In the genomic region with DNA sequence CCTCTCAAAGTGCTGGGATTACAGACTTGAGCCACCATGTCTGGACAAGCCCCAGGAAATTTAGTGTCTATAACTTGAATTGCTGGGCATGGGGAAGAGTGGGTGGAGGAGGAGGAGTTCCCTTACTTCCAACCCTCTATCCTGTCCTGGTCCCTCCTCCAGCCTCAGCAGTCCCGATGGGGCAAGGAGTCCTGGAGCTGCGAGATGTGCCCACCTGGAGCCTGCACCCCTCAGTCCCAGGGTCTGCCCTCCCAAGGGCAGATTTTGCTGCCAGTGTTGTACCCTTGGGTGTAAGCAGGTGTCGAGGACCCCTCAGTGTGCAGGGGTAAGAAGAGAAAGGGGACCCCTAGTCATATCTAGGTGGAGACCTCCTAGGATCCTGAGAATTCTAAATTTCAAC, we compare ENCODE assay signal across 17 cellular contexts. TPM values are rescaled to one million over a fixed set of nuclear protein-coding genes. Genes with fewer than 3 reads are reported as not detected.
A peak's percentile ranks its signal among the peaks of the same experiment; 100 is the strongest.
DNase-seq lines count a peak whose midpoint lies in the region; ATAC-seq, FAIRE-seq and TF ChIP-seq lines count a peak whose summit lies in the region.
"Had no signal": no experiment of that assay in that cellular context is flagged by ENCODE, and none has a peak within 500 bp of the region (broad histone marks: within the 10 kb centered on the region; RNA-seq: fewer than 3 reads in every experiment).

No MANE protein-coding gene starts in this region.

- H3K79me2 ChIP-seq in GM12878 (ENCODE audit: control insufficient read depth, insufficient read depth, low read length) = peaks cover 26% of the 10 kb centered on the region

- H3K27me3 Mint-ChIP-seq in natural killer cell (ENCODE audit: low read depth in 2 of 2) (no peaks in the 10 kb centered on the region), nephron progenitor cell (ENCODE audit: low read depth, poor library complexity) (peaks cover 6% of the 10 kb centered on the region)
- no peaks in the 10 kb centered on the region for H3K27me3 Mint-ChIP-seq in natural killer cell treated with Interleukin-12 subunit alpha and Interleukin-12 subunit beta and Interleukin-15 and Interleukin-18, amount 100 ng/mL, for 72 hours

- BruUV-seq in GM12878 (replicated peaks; lab: Mats Ljungman, UMichigan) = no TSS peak

- H3K27ac Mint-ChIP-seq in natural killer cell (peak overlapping the region in 1 of 2 donors; percentile 86), nephron progenitor cell (peak overlapping the region; percentile 99)
- H3K27ac Mint-ChIP-seq in natural killer cell treated with Interleukin-12 subunit alpha and Interleukin-12 subunit beta and Interleukin-15 and Interleukin-18, amount 100 ng/mL, for 72 hours = peak overlapping the region in 1 of 2 donors; percentile 94

- RAD21 ChIA-PET in GM12878 (lab: Charles Lee; ENCODE audit: unreplicated experiment) = interaction anchor here (1.1 to 1.2 kb wide), 2 partner anchors 28 to 226 kb away, joined by 3 read pairs; partner anchors contain the start of genes ELMOD3 and RETSAT

- no peak for TF ChIP-seq POLR2A in GM12878 (IDR thresholded peaks at IDR 0.05; ENCODE audit: low read depth, low read length)
- TF ChIP-seq POLR2A in vagina (IDR thresholded peaks at IDR 0.05) = no peak

- H3K4me3 ChIP-seq in GM12878 (peak overlapping the region; percentile 77; the same call in 1 of the 2 replicates), vagina (no peak overlapping the region)
- H3K4me3 ChIP-seq: MG63, SJCRH30, tibial artery had no signal

- no peak for FAIRE-seq in GM12878 (lab: Jason Lieb, UNC)
- FAIRE-seq: TTC549 had no signal

- H3K36me3 ChIP-seq in GM12878 (ENCODE audit: control insufficient read depth in 2 of 2, insufficient read depth in 2 of 2, low read length in 1 of 2) = peaks cover 0 to 6% of the 10 kb centered on the region in 2 experiments; a peak in 2 of 4 replicates
- H3K36me3 ChIP-seq in vagina = no peaks in the 10 kb centered on the region
- H3K36me3 ChIP-seq: MG63, SJCRH30 had no signal

- no peak for TF ChIP-seq RAD21 in GM12878 (IDR thresholded peaks at IDR 0.05; ENCODE audit: insufficient read depth, low read depth, low read length)

- H3K27me3 ChIP-seq in GM12878 (replicated peaks in 1 of 2; ENCODE audit: control insufficient read depth in 2 of 2, insufficient read depth in 2 of 2, low read length in 1 of 2) = no peaks in the 10 kb centered on the region
- H3K27me3 ChIP-seq in vagina = no peaks in the 10 kb centered on the region
- H3K27me3 ChIP-seq: MG63, SJCRH30, tibial artery had no signal

- H3K36me3 Mint-ChIP-seq in natural killer cell (no peaks in the 10 kb centered on the region), nephron progenitor cell (ENCODE audit: low read depth) (peaks cover 6% of the 10 kb centered on the region)
- H3K36me3 Mint-ChIP-seq in natural killer cell treated with Interleukin-12 subunit alpha and Interleukin-12 subunit beta and Interleukin-15 and Interleukin-18, amount 100 ng/mL, for 72 hours = peaks cover 13% of the 10 kb centered on the region

- peak overlapping the region; percentile 61 for H3K4me3 Mint-ChIP-seq in natural killer cell
- H3K4me3 Mint-ChIP-seq in natural killer cell treated with Interleukin-12 subunit alpha and Interleukin-12 subunit beta and Interleukin-15 and Interleukin-18, amount 100 ng/mL, for 72 hours = no peak overlapping the region
- no peak overlapping the region for H3K4me3 Mint-ChIP-seq in nephron progenitor cell

- H3K9me3 Mint-ChIP-seq in natural killer cell (no peaks in the 10 kb centered on the region), nephron progenitor cell (no peaks in the 10 kb centered on the region)
- H3K9me3 Mint-ChIP-seq in natural killer cell treated with Interleukin-12 subunit alpha and Interleukin-12 subunit beta and Interleukin-15 and Interleukin-18, amount 100 ng/mL, for 72 hours = no peaks in the 10 kb centered on the region

- CTCF ChIA-PET in GM12878 (lab: Yijun Ruan, JAX) = interaction anchor here (1.1 kb wide), 1 partner anchor 16 kb away, joined by 4 read pairs; the partner anchor contains the start of gene RNF181

- POLR2A ChIA-PET in GM12878 (lab: Charles Lee) = interaction anchor here (0.7 to 4.6 kb wide), 4 partner anchors 15 to 41 kb away, joined by 3 to 57 read pairs (median 8); partner anchors contain the start of genes GGCX, MAT2A, RNF181 and USP39

- no peak for DNase-seq in natural killer cell
- no peak for DNase-seq in natural killer cell treated with Interleukin-12 subunit alpha and Interleukin-12 subunit beta and Interleukin-15 and Interleukin-18, amount 100 ng/mL, for 72 hours (ENCODE audit: low spot score)
- DNase-seq in GM12878 (ENCODE audit: low read depth, low spot score) = no peak
- DNase-seq in nephron progenitor cell = no peak
- no peak for DNase-seq in vagina (ENCODE audit: extremely low spot score in 2 of 2)
- DNase-seq in RKO (ENCODE audit: low spot score) = no peak
- DNase-seq in stimulated activated CD4-positive, alpha-beta T cell treated with anti-CD3 and anti-CD28 coated beads, Interleukin-15, amount 100 ng/mL, for 24 hours = no peak
- no peak for DNase-seq in NOMO-1 treated with dmso at 0.1 percent for 144 hours (lab: John Stamatoyannopoulos, UW; ENCODE audit: unreplicated experiment)
- DNase-seq: activated naive CD4-positive, alpha-beta T cell treated with anti-CD3 and anti-CD28 coated beads, Interleukin-2, amount 50 U/mL, for 16 hours; central memory CD4-positive, alpha-beta T cell; DMS79 treated with DMSO at 0.1 percent for 48 hours; MG63; NCI-H2171; SJCRH30 had no signal

- no peak overlapping the region for H2AFZ ChIP-seq in GM12878 (ENCODE audit: control insufficient read depth, low read depth, low read length)

- no peaks in the 10 kb centered on the region for H4K20me1 ChIP-seq in GM12878 (ENCODE audit: control insufficient read depth, insufficient read depth)

- peaks cover 27% of the 10 kb centered on the region for H3K4me1 ChIP-seq in GM12878 (ENCODE audit: control insufficient read depth, insufficient read depth, low read length)
- H3K4me1 ChIP-seq in vagina = peaks cover 37% of the 10 kb centered on the region

- in situ Hi-C loops in GM12878 (cut with MboI) = no loop called here

- intact Hi-C loops in natural killer cell (cut with micrococcal nuclease) (no loop called here), GM12878 (cut with micrococcal nuclease; ENCODE audit: unreplicated experiment) (no loop called here), vagina (cut with DNase I) (no loop called here)

- SMC1A ChIA-PET in GM12878 (lab: Charles Lee; ENCODE audit: uncharacterized antibody, unreplicated experiment) = interaction anchor here (1.1 to 4.4 kb wide), 3 partner anchors 12 to 40 kb away, joined by 4 to 20 read pairs (median 8); partner anchors contain the start of gene RNF181

- no peak for TF ChIP-seq EP300 in GM12878 (IDR thresholded peaks at IDR 0.05; ENCODE audit: borderline replicate concordance in 1 of 2, control insufficient read depth in 1 of 2, low read depth in 2 of 2, low read length in 2 of 2)

- H3K9ac ChIP-seq in GM12878 (ENCODE audit: control insufficient read depth, insufficient read depth, low read length) = peak overlapping the region; percentile 7; the same call in 1 of the 2 replicates

- ATAC-seq in natural killer cell (no peak), GM12878 (no peak)
- ATAC-seq in natural killer cell treated with Interleukin-12 subunit alpha and Interleukin-12 subunit beta and Interleukin-15 and Interleukin-18, amount 100 ng/mL, for 72 hours = no peak

- no peak for TF ChIP-seq CTCF in natural killer cell (IDR thresholded peaks at IDR 0.05)
- no peak for TF ChIP-seq CTCF in GM12878 (IDR thresholded peaks at IDR 0.05 in 2 of 3, conservative IDR thresholded peaks at IDR 0.05 in 1 of 3; ENCODE audit: control insufficient read depth in 2 of 3, extremely low read depth in 1 of 3, insufficient read depth in 1 of 3, low read depth in 3 of 3, low read length in 3 of 3)
- no peak for TF ChIP-seq CTCF in nephron progenitor cell (IDR thresholded peaks at IDR 0.05)
- TF ChIP-seq CTCF in vagina (IDR thresholded peaks at IDR 0.05) = no peak

- H3K9me3 ChIP-seq in GM12878 (replicated peaks; ENCODE audit: control insufficient read depth, insufficient read depth, low read length) (no peaks in the 10 kb centered on the region), vagina (no peaks in the 10 kb centered on the region)
- H3K9me3 ChIP-seq: MG63, SJCRH30, tibial artery had no signal

- 96% methylated on average over 3 of the region's 3 CpGs for WGBS in GM12878 (ENCODE audit: insufficient coverage, insufficient replicate concordance, low lambda C conversion rate, missing lambda C conversion rate)

- peaks cover 42 to 55% of the 10 kb centered on the region in 2 donors for H3K4me1 Mint-ChIP-seq in natural killer cell
- H3K4me1 Mint-ChIP-seq in natural killer cell treated with Interleukin-12 subunit alpha and Interleukin-12 subunit beta and Interleukin-15 and Interleukin-18, amount 100 ng/mL, for 72 hours (ENCODE audit: low read depth in 2 of 2) = peaks cover 47% of the 10 kb centered on the region in 2 donors
- H3K4me1 Mint-ChIP-seq in nephron progenitor cell = peaks cover 72% of the 10 kb centered on the region

- H3K4me2 ChIP-seq in GM12878 (ENCODE audit: control insufficient read depth, insufficient read depth) = peak overlapping the region; percentile 85; the same call in 1 of the 2 replicates

- H3K27ac ChIP-seq in GM12878 (ENCODE audit: control insufficient read depth, insufficient read depth) (peak overlapping the region; percentile 77), vagina (peak overlapping the region; percentile 45)
- H3K27ac ChIP-seq: epithelial cell of prostate, SJCRH30 had no signal

RNA-seq across cellular contexts. Expression of gene VAMP8, which starts 2.8 kb away (rescaled TPM):
- total RNA-seq in natural killer cell (100 to 1,000 TPM; 105 to 116 (median 111) TPM), GM12878 (2014; rRNA removed) (148 and 159 TPM in 2 replicates), GM12878 (2014; rRNA removed; fragmentation: Illumina TruSeq; extraction: Trizol) (89.5 and 93.6 TPM in 2 replicates), GM12878 (2021) (135 and 141 TPM in 2 replicates), vagina (46.2 TPM)
- total RNA-seq in natural killer cell treated with Interleukin-12 subunit alpha and Interleukin-12 subunit beta and Interleukin-15 and Interleukin-18, amount 100 ng/mL, for 72 hours = 100 to 1,000 TPM in 1 of 2 donors, 10 to 100 TPM in 1; 83.2 to 160 TPM
- total RNA-seq in GM12878 (2013; cell fraction: nucleolus; rRNA removed) = 10.0 and 11.3 TPM in 2 replicates
- polyA plus RNA-seq in GM12878 (2011; ENCODE audit: low read depth) = 198 TPM
- polyA plus RNA-seq in GM12878 (2011; rRNA removed) (266 and 269 TPM in 2 replicates), GM12878 (2014; fragmentation: Illumina TruSeq; extraction: Trizol) (266 and 296 TPM in 2 replicates), GM12878 (2014; fragmentation: Nextera tagmentation; extraction: Ambion mirVana) (100 to 1,000 TPM; 544 to 744 TPM), GM12878 (2014; rRNA removed) (184 and 193 TPM in 2 replicates), GM12878 (2016; fragmentation: Nextera tagmentation; extraction: Ambion mirVana) (100 to 1,000 TPM; 210 to 223 TPM)
- polyA plus RNA-seq in GM12878 (2011; cell fraction: cytosol; rRNA removed) = 215 and 276 TPM in 2 replicates
- 114 and 161 TPM in 2 replicates for polyA plus RNA-seq in GM12878 (2011; cell fraction: nucleus; rRNA removed)
- polyA plus RNA-seq in GM12878 (2012) = 106 and 136 TPM in 2 replicates
- polyA minus RNA-seq in GM12878 (2011; rRNA and poly(A)+ RNA removed) = 72.3 and 75.0 TPM in 2 replicates
- 9.9 and 19.6 TPM in 2 replicates for polyA minus RNA-seq in GM12878 (2011; cell fraction: cytosol; rRNA and poly(A)+ RNA removed)
- polyA minus RNA-seq in GM12878 (2011; cell fraction: nucleus; rRNA and poly(A)+ RNA removed) = 19.1 and 20.6 TPM in 2 replicates

RNA-seq across cellular contexts. Expression of gene VAMP5, which starts 4.0 kb away (rescaled TPM):
- total RNA-seq in natural killer cell (10 to 100 TPM; 35.0 to 50.7 (median 36.7) TPM), GM12878 (2014; rRNA removed) (17.7 and 19.3 TPM in 2 replicates), GM12878 (2014; rRNA removed; fragmentation: Illumina TruSeq; extraction: Trizol) (6.7 and 7.4 TPM in 2 replicates), GM12878 (2021) (21.8 and 24.5 TPM in 2 replicates), vagina (42.5 TPM)
- total RNA-seq in natural killer cell treated with Interleukin-12 subunit alpha and Interleukin-12 subunit beta and Interleukin-15 and Interleukin-18, amount 100 ng/mL, for 72 hours = 10 to 100 TPM; 30.5 to 50.7 TPM
- not detected in 2 replicates for total RNA-seq in GM12878 (2013; cell fraction: nucleolus; rRNA removed)
- 48.6 TPM for polyA plus RNA-seq in GM12878 (2011; ENCODE audit: low read depth)
- polyA plus RNA-seq in GM12878 (2011; rRNA removed) (1.4 and 3.8 TPM in 2 replicates), GM12878 (2014; fragmentation: Illumina TruSeq; extraction: Trizol) (11.0 and 22.0 TPM in 2 replicates), GM12878 (2014; fragmentation: Nextera tagmentation; extraction: Ambion mirVana) (10 to 100 TPM; 37.1 to 52.7 TPM), GM12878 (2014; rRNA removed) (31.3 and 38.3 TPM in 2 replicates), GM12878 (2016; fragmentation: Nextera tagmentation; extraction: Ambion mirVana) (10 to 100 TPM; 23.8 to 28.0 TPM)
- 5.0 and 5.5 TPM in 2 replicates for polyA plus RNA-seq in GM12878 (2011; cell fraction: cytosol; rRNA removed)
- 7.6 TPM in 2 replicates for polyA plus RNA-seq in GM12878 (2011; cell fraction: nucleus; rRNA removed)
- 49.1 and 56.1 TPM in 2 replicates for polyA plus RNA-seq in GM12878 (2012)
- polyA minus RNA-seq in GM12878 (2011; rRNA and poly(A)+ RNA removed) = 1.7 and 1.8 TPM in 2 replicates
- polyA minus RNA-seq in GM12878 (2011; cell fraction: cytosol; rRNA and poly(A)+ RNA removed) = not detected in 2 replicates
- 0.60 TPM in 1 of 2 replicates, not detected in the other for polyA minus RNA-seq in GM12878 (2011; cell fraction: nucleus; rRNA and poly(A)+ RNA removed)
- total RNA-seq: SJCRH30 had no signal

RNA-seq across cellular contexts. Expression of gene RNF181, which starts 15.3 kb away (rescaled TPM):
- total RNA-seq in natural killer cell (10 to 100 TPM; 65.0 to 75.0 (median 66.7) TPM), GM12878 (2014; rRNA removed) (191 and 198 TPM in 2 replicates), GM12878 (2014; rRNA removed; fragmentation: Illumina TruSeq; extraction: Trizol) (141 TPM in 2 replicates), GM12878 (2021) (89.7 and 101 TPM in 2 replicates), vagina (107 TPM)
- total RNA-seq in natural killer cell treated with Interleukin-12 subunit alpha and Interleukin-12 subunit beta and Interleukin-15 and Interleukin-18, amount 100 ng/mL, for 72 hours = 100 to 1,000 TPM; 116 to 149 TPM
- total RNA-seq in GM12878 (2013; cell fraction: nucleolus; rRNA removed) = 54.5 and 56.8 TPM in 2 replicates
- 339 TPM for polyA plus RNA-seq in GM12878 (2011; ENCODE audit: low read depth)
- polyA plus RNA-seq in GM12878 (2011; rRNA removed) (264 and 409 TPM in 2 replicates), GM12878 (2014; fragmentation: Illumina TruSeq; extraction: Trizol) (145 and 196 TPM in 2 replicates), GM12878 (2014; fragmentation: Nextera tagmentation; extraction: Ambion mirVana) (100 to 1,000 TPM; 354 to 368 TPM), GM12878 (2014; rRNA removed) (219 and 235 TPM in 2 replicates), GM12878 (2016; fragmentation: Nextera tagmentation; extraction: Ambion mirVana) (100 to 1,000 TPM; 207 to 235 TPM)
- polyA plus RNA-seq in GM12878 (2011; cell fraction: cytosol; rRNA removed) = 465 and 580 TPM in 2 replicates
- 231 and 428 TPM in 2 replicates for polyA plus RNA-seq in GM12878 (2011; cell fraction: nucleus; rRNA removed)
- 222 and 245 TPM in 2 replicates for polyA plus RNA-seq in GM12878 (2012)
- 149 and 194 TPM in 2 replicates for polyA minus RNA-seq in GM12878 (2011; rRNA and poly(A)+ RNA removed)
- polyA minus RNA-seq in GM12878 (2011; cell fraction: cytosol; rRNA and poly(A)+ RNA removed) = 33.7 and 36.6 TPM in 2 replicates
- 64.7 and 71.0 TPM in 2 replicates for polyA minus RNA-seq in GM12878 (2011; cell fraction: nucleus; rRNA and poly(A)+ RNA removed)

RNA-seq across cellular contexts. Expression of gene GGCX, which starts 18.9 kb away (rescaled TPM):
- total RNA-seq in natural killer cell (10 to 100 TPM; 21.3 to 21.7 (median 21.4) TPM), GM12878 (2014; rRNA removed) (22.2 and 23.6 TPM in 2 replicates), GM12878 (2014; rRNA removed; fragmentation: Illumina TruSeq; extraction: Trizol) (18.5 and 20.8 TPM in 2 replicates), GM12878 (2021) (22.9 and 24.6 TPM in 2 replicates), vagina (18.2 TPM)
- 10 to 100 TPM; 24.9 to 37.1 TPM for total RNA-seq in natural killer cell treated with Interleukin-12 subunit alpha and Interleukin-12 subunit beta and Interleukin-15 and Interleukin-18, amount 100 ng/mL, for 72 hours
- total RNA-seq in GM12878 (2013; cell fraction: nucleolus; rRNA removed) = 42.9 and 48.5 TPM in 2 replicates
- 14.0 TPM for polyA plus RNA-seq in GM12878 (2011; ENCODE audit: low read depth)
- polyA plus RNA-seq in GM12878 (2011; rRNA removed) (20.5 and 26.1 TPM in 2 replicates), GM12878 (2014; fragmentation: Illumina TruSeq; extraction: Trizol) (18.1 and 22.5 TPM in 2 replicates), GM12878 (2014; fragmentation: Nextera tagmentation; extraction: Ambion mirVana) (10 to 100 TPM; 46.6 to 52.7 TPM), GM12878 (2014; rRNA removed) (27.0 and 37.6 TPM in 2 replicates), GM12878 (2016; fragmentation: Nextera tagmentation; extraction: Ambion mirVana) (10 to 100 TPM; 25.4 to 30.3 TPM)
- polyA plus RNA-seq in GM12878 (2011; cell fraction: cytosol; rRNA removed) = 31.8 and 34.8 TPM in 2 replicates
- polyA plus RNA-seq in GM12878 (2011; cell fraction: nucleus; rRNA removed) = 31.5 and 36.5 TPM in 2 replicates
- polyA plus RNA-seq in GM12878 (2012) = 16.8 and 18.2 TPM in 2 replicates
- polyA minus RNA-seq in GM12878 (2011; rRNA and poly(A)+ RNA removed) = 23.8 and 26.3 TPM in 2 replicates
- 4.2 and 5.5 TPM in 2 replicates for polyA minus RNA-seq in GM12878 (2011; cell fraction: cytosol; rRNA and poly(A)+ RNA removed)
- 30.6 and 37.6 TPM in 2 replicates for polyA minus RNA-seq in GM12878 (2011; cell fraction: nucleus; rRNA and poly(A)+ RNA removed)

RNA-seq across cellular contexts. Expression of gene TMEM150A, which starts 22.3 kb away (rescaled TPM):
- 10 to 100 TPM; 10.4 to 13.3 (median 10.9) TPM for total RNA-seq in natural killer cell
- total RNA-seq in natural killer cell treated with Interleukin-12 subunit alpha and Interleukin-12 subunit beta and Interleukin-15 and Interleukin-18, amount 100 ng/mL, for 72 hours = 1 to 10 TPM; 4.7 to 6.4 TPM
- total RNA-seq in GM12878 (2013; cell fraction: nucleolus; rRNA removed) = 3.0 and 4.0 TPM in 2 replicates
- total RNA-seq in GM12878 (2014; rRNA removed) = 2.7 and 3.3 TPM in 2 replicates
- total RNA-seq in GM12878 (2014; rRNA removed; fragmentation: Illumina TruSeq; extraction: Trizol) = 1.3 and 1.7 TPM in 2 replicates
- total RNA-seq in GM12878 (2021) = 2.5 and 3.8 TPM in 2 replicates
- polyA plus RNA-seq in GM12878 (2011; ENCODE audit: low read depth) = 2.3 TPM
- polyA plus RNA-seq in GM12878 (2011; rRNA removed) = 0.68 and 1.6 TPM in 2 replicates
- 2.1 and 2.2 TPM in 2 replicates for polyA plus RNA-seq in GM12878 (2011; cell fraction: cytosol; rRNA removed)
- polyA plus RNA-seq in GM12878 (2011; cell fraction: nucleus; rRNA removed) = 9.5 and 10.3 TPM in 2 replicates
- polyA plus RNA-seq in GM12878 (2012) = 2.6 and 3.0 TPM in 2 replicates
- polyA plus RNA-seq in GM12878 (2014; fragmentation: Illumina TruSeq; extraction: Trizol) = 0.68 and 2.5 TPM in 2 replicates
- polyA plus RNA-seq in GM12878 (2014; fragmentation: Nextera tagmentation; extraction: Ambion mirVana) = 1 to 10 TPM in 1 of 2 experiments, under 1 TPM in 1; 0.45 to 1.5 TPM
- 4.1 and 4.7 TPM in 2 replicates for polyA plus RNA-seq in GM12878 (2014; rRNA removed)
- polyA plus RNA-seq in GM12878 (2016; fragmentation: Nextera tagmentation; extraction: Ambion mirVana) = 1 to 10 TPM; 3.9 to 4.4 TPM
- polyA minus RNA-seq in GM12878 (2011; rRNA and poly(A)+ RNA removed) = 0.80 and 1.1 TPM in 2 replicates
- 0.62 TPM in 1 of 2 replicates, not detected in the other for polyA minus RNA-seq in GM12878 (2011; cell fraction: cytosol; rRNA and poly(A)+ RNA removed)
- polyA minus RNA-seq in GM12878 (2011; cell fraction: nucleus; rRNA and poly(A)+ RNA removed) = 1.2 and 2.1 TPM in 2 replicates
- total RNA-seq in vagina = 22.6 TPM
